ENCODE assay signal across 5 cellular contexts in the genomic region with DNA sequence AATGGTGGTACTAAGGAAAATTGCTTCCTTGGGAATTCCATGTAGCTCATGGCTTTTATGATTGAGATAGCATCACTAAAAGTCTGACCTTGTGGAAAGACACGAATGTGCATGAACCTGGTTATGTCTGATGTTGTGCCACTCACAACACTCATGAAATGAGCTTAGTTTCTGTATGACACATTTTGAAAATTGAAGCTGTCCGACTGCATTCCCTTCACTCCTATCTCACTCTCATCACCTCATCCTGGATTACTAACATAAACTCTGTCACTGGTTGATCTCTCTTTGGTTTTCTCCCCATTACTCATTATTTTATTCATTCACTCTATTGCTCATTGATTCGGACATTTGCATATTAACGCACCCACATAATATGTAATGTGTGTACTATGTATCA.
"Had no signal": no experiment of that assay in that cellular context is flagged by ENCODE, and none has a peak within 500 bp of the region (broad histone marks: within the 10 kb centered on the region; RNA-seq: fewer than 3 reads in every experiment).

No MANE protein-coding gene starts in this region.

- ATAC-seq: GM23338, K562 had no signal

- H3K4me3 ChIP-seq: GM23338, K562 had no signal

- DNase-seq: H9, HCEC 1CT, IMR-90 had no signal

- H2AFZ ChIP-seq: GM23338 had no signal

- H3K4me2 ChIP-seq: GM23338 had no signal
